Comparison of ENCODE assay signal across 1 cellular context in the genomic region with DNA sequence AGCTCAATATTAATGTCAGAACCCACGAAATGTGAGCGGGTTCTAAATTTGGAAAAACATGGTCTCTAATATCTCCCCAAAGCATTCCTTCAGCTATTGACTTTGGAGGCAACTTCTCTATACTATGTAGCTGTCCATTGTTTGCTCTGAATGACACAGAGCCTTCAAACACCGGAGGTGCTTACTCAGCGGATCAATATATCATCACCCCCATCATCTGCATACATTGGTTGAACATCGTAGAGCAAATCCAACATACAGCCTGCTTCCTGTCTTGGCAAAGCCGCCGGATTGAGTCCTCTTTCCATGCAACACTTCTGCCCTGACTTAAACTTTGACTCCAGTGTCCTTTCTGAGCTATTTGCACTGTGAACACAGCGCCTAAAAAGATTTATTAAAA.
TF ChIP-seq lines count a peak whose summit lies in the region.

No MANE protein-coding gene starts in this region.

TF ChIP-seq in HepG2, 621 proteins besides CTCF, POLR2A, EP300 and RAD21 (continued from another document and continues in another):
- TF ChIP-seq, protein P1, sequence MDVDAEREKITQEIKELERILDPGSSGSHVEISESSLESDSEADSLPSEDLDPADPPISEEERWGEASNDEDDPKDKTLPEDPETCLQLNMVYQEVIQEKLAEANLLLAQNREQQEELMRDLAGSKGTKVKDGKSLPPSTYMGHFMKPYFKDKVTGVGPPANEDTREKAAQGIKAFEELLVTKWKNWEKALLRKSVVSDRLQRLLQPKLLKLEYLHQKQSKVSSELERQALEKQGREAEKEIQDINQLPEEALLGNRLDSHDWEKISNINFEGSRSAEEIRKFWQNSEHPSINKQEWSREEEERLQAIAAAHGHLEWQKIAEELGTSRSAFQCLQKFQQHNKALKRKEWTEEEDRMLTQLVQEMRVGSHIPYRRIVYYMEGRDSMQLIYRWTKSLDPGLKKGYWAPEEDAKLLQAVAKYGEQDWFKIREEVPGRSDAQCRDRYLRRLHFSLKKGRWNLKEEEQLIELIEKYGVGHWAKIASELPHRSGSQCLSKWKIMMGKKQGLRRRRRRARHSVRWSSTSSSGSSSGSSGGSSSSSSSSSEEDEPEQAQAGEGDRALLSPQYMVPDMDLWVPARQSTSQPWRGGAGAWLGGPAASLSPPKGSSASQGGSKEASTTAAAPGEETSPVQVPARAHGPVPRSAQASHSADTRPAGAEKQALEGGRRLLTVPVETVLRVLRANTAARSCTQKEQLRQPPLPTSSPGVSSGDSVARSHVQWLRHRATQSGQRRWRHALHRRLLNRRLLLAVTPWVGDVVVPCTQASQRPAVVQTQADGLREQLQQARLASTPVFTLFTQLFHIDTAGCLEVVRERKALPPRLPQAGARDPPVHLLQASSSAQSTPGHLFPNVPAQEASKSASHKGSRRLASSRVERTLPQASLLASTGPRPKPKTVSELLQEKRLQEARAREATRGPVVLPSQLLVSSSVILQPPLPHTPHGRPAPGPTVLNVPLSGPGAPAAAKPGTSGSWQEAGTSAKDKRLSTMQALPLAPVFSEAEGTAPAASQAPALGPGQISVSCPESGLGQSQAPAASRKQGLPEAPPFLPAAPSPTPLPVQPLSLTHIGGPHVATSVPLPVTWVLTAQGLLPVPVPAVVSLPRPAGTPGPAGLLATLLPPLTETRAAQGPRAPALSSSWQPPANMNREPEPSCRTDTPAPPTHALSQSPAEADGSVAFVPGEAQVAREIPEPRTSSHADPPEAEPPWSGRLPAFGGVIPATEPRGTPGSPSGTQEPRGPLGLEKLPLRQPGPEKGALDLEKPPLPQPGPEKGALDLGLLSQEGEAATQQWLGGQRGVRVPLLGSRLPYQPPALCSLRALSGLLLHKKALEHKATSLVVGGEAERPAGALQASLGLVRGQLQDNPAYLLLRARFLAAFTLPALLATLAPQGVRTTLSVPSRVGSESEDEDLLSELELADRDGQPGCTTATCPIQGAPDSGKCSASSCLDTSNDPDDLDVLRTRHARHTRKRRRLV (CRISPR knock-in tag; IDR thresholded peaks at IDR 0.05) = no peak
- peak; percentile 46; the same call in 1 of the 2 replicates for TF ChIP-seq HDAC2 (CRISPR knock-in tag; IDR thresholded peaks at IDR 0.05)
- no peak for TF ChIP-seq FIP1L1 (IDR thresholded peaks at IDR 0.05; ENCODE audit: borderline replicate concordance, insufficient read depth, low read depth, low read length)
- TF ChIP-seq, protein P2, sequence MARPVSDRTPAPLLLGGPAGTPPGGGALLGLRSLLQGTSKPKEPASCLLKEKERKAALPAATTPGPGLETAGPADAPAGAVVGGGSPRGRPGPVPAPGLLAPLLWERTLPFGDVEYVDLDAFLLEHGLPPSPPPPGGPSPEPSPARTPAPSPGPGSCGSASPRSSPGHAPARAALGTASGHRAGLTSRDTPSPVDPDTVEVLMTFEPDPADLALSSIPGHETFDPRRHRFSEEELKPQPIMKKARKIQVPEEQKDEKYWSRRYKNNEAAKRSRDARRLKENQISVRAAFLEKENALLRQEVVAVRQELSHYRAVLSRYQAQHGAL (CRISPR knock-in tag; IDR thresholded peaks at IDR 0.05; ENCODE audit: not compliant biosample characterization) = no peak
- TF ChIP-seq ZMYM4 (CRISPR knock-in tag; IDR thresholded peaks at IDR 0.05) = peak; percentile 39
- TF ChIP-seq, protein P3, sequence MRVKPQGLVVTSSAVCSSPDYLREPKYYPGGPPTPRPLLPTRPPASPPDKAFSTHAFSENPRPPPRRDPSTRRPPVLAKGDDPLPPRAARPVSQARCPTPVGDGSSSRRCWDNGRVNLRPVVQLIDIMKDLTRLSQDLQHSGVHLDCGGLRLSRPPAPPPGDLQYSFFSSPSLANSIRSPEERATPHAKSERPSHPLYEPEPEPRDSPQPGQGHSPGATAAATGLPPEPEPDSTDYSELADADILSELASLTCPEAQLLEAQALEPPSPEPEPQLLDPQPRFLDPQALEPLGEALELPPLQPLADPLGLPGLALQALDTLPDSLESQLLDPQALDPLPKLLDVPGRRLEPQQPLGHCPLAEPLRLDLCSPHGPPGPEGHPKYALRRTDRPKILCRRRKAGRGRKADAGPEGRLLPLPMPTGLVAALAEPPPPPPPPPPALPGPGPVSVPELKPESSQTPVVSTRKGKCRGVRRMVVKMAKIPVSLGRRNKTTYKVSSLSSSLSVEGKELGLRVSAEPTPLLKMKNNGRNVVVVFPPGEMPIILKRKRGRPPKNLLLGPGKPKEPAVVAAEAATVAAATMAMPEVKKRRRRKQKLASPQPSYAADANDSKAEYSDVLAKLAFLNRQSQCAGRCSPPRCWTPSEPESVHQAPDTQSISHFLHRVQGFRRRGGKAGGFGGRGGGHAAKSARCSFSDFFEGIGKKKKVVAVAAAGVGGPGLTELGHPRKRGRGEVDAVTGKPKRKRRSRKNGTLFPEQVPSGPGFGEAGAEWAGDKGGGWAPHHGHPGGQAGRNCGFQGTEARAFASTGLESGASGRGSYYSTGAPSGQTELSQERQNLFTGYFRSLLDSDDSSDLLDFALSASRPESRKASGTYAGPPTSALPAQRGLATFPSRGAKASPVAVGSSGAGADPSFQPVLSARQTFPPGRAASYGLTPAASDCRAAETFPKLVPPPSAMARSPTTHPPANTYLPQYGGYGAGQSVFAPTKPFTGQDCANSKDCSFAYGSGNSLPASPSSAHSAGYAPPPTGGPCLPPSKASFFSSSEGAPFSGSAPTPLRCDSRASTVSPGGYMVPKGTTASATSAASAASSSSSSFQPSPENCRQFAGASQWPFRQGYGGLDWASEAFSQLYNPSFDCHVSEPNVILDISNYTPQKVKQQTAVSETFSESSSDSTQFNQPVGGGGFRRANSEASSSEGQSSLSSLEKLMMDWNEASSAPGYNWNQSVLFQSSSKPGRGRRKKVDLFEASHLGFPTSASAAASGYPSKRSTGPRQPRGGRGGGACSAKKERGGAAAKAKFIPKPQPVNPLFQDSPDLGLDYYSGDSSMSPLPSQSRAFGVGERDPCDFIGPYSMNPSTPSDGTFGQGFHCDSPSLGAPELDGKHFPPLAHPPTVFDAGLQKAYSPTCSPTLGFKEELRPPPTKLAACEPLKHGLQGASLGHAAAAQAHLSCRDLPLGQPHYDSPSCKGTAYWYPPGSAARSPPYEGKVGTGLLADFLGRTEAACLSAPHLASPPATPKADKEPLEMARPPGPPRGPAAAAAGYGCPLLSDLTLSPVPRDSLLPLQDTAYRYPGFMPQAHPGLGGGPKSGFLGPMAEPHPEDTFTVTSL (CRISPR knock-in tag; IDR thresholded peaks at IDR 0.05; ENCODE audit: borderline replicate concordance) = peak; percentile 79
- TF ChIP-seq RBAK (CRISPR knock-in tag; IDR thresholded peaks at IDR 0.05) = peak; percentile 61; the same call in 1 of the 2 replicates
- no peak for TF ChIP-seq MBNL3 (CRISPR knock-in tag; conservative IDR thresholded peaks at IDR 0.05)
- TF ChIP-seq HDAC1 (CRISPR knock-in tag; IDR thresholded peaks at IDR 0.05) = 0 out of 2 replicates have a peak, but pooled peaks have one; percentile 46
- no peak for TF ChIP-seq JDP2 (CRISPR knock-in tag; IDR thresholded peaks at IDR 0.05; ENCODE audit: borderline replicate concordance)
- TF ChIP-seq, protein P4, sequence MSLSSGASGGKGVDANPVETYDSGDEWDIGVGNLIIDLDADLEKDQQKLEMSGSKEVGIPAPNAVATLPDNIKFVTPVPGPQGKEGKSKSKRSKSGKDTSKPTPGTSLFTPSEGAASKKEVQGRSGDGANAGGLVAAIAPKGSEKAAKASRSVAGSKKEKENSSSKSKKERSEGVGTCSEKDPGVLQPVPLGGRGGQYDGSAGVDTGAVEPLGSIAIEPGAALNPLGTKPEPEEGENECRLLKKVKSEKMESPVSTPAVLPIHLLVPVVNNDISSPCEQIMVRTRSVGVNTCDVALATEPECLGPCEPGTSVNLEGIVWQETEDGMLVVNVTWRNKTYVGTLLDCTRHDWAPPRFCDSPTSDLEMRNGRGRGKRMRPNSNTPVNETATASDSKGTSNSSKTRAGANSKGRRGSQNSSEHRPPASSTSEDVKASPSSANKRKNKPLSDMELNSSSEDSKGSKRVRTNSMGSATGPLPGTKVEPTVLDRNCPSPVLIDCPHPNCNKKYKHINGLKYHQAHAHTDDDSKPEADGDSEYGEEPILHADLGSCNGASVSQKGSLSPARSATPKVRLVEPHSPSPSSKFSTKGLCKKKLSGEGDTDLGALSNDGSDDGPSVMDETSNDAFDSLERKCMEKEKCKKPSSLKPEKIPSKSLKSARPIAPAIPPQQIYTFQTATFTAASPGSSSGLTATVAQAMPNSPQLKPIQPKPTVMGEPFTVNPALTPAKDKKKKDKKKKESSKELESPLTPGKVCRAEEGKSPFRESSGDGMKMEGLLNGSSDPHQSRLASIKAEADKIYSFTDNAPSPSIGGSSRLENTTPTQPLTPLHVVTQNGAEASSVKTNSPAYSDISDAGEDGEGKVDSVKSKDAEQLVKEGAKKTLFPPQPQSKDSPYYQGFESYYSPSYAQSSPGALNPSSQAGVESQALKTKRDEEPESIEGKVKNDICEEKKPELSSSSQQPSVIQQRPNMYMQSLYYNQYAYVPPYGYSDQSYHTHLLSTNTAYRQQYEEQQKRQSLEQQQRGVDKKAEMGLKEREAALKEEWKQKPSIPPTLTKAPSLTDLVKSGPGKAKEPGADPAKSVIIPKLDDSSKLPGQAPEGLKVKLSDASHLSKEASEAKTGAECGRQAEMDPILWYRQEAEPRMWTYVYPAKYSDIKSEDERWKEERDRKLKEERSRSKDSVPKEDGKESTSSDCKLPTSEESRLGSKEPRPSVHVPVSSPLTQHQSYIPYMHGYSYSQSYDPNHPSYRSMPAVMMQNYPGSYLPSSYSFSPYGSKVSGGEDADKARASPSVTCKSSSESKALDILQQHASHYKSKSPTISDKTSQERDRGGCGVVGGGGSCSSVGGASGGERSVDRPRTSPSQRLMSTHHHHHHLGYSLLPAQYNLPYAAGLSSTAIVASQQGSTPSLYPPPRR (CRISPR knock-in tag; IDR thresholded peaks at IDR 0.05; ENCODE audit: borderline replicate concordance) = peak; percentile 79
- TF ChIP-seq ZNF280D (CRISPR knock-in tag; IDR thresholded peaks at IDR 0.05) = no peak
- TF ChIP-seq ZSCAN25 (CRISPR knock-in tag; IDR thresholded peaks at IDR 0.05) = no peak
- no peak for TF ChIP-seq ZBTB3 (CRISPR knock-in tag; IDR thresholded peaks at IDR 0.05; ENCODE audit: borderline replicate concordance, low read depth)
- TF ChIP-seq ZNF354B (CRISPR knock-in tag; IDR thresholded peaks at IDR 0.05) = no peak
- TF ChIP-seq DNMT3B (CRISPR knock-in tag; conservative IDR thresholded peaks at IDR 0.05) = peak; percentile 73; the same call in 1 of the 2 replicates
- no peak for TF ChIP-seq ZNF570 (CRISPR knock-in tag; IDR thresholded peaks at IDR 0.05; ENCODE audit: borderline replicate concordance)
- peak; percentile 22; the same call in 1 of the 2 replicates for TF ChIP-seq MIER2 (CRISPR knock-in tag; IDR thresholded peaks at IDR 0.05)
- TF ChIP-seq AGO1 (IDR thresholded peaks at IDR 0.05; ENCODE audit: low read depth, low read length, poor library complexity, severe bottlenecking) = no peak
- TF ChIP-seq RXRB (CRISPR knock-in tag; IDR thresholded peaks at IDR 0.05; ENCODE audit: borderline replicate concordance) = peak; percentile 68
- no peak for TF ChIP-seq ZNF547 (CRISPR knock-in tag; IDR thresholded peaks at IDR 0.05)
- TF ChIP-seq ZNF484 (CRISPR knock-in tag; IDR thresholded peaks at IDR 0.05; ENCODE audit: borderline replicate concordance, low read depth) = no peak
- no peak for TF ChIP-seq SOX6 (IDR thresholded peaks at IDR 0.05)
- TF ChIP-seq SOX6 (CRISPR knock-in tag; IDR thresholded peaks at IDR 0.05) = peak; percentile 88
- peak; percentile 98 for TF ChIP-seq ETV5 (CRISPR knock-in tag; IDR thresholded peaks at IDR 0.05; ENCODE audit: borderline replicate concordance)
- no peak for TF ChIP-seq ZSCAN5A (CRISPR knock-in tag; IDR thresholded peaks at IDR 0.05; ENCODE audit: borderline replicate concordance)
- TF ChIP-seq KMT2A (CRISPR knock-in tag; IDR thresholded peaks at IDR 0.05) = no peak
- TF ChIP-seq, protein P5, sequence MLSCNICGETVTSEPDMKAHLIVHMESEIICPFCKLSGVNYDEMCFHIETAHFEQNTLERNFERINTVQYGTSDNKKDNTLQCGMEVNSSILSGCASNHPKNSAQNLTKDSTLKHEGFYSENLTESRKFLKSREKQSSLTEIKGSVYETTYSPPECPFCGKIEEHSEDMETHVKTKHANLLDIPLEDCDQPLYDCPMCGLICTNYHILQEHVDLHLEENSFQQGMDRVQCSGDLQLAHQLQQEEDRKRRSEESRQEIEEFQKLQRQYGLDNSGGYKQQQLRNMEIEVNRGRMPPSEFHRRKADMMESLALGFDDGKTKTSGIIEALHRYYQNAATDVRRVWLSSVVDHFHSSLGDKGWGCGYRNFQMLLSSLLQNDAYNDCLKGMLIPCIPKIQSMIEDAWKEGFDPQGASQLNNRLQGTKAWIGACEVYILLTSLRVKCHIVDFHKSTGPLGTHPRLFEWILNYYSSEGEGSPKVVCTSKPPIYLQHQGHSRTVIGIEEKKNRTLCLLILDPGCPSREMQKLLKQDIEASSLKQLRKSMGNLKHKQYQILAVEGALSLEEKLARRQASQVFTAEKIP (CRISPR knock-in tag; IDR thresholded peaks at IDR 0.05; ENCODE audit: borderline replicate concordance) = no peak
- no peak for TF ChIP-seq FOXK1 (CRISPR knock-in tag; IDR thresholded peaks at IDR 0.05; ENCODE audit: borderline replicate concordance, low read depth)
- peak; percentile 68; the same call in 1 of the 2 replicates for TF ChIP-seq ZNF556 (CRISPR knock-in tag; IDR thresholded peaks at IDR 0.05; ENCODE audit: borderline replicate concordance)
- TF ChIP-seq ZNF160 (CRISPR knock-in tag; IDR thresholded peaks at IDR 0.05) = no peak
- 0 out of 2 replicates have a peak, but pooled peaks have one; percentile 14 for TF ChIP-seq GATAD1 (CRISPR knock-in tag; IDR thresholded peaks at IDR 0.05)
